Comparison of ENCODE assay signal across 1 cellular context in genomic region chr4:128866281-128866680, GRCh38.
TF ChIP-seq lines count a peak whose summit lies in the region.

No MANE protein-coding gene starts in this region.

TF ChIP-seq in GM23338, 12 proteins besides CTCF, POLR2A, EP300 and RAD21 (continued from another document):
- no peak for TF ChIP-seq ZNF462 (CRISPR knock-in tag; IDR thresholded peaks at IDR 0.05)
- no peak for TF ChIP-seq ZNF331 (CRISPR knock-in tag; IDR thresholded peaks at IDR 0.05; ENCODE audit: low read depth)
- TF ChIP-seq POLR2AphosphoS5 (IDR thresholded peaks at IDR 0.05; ENCODE audit: low read depth), result no peak; the same call in 1 of the 2 replicates
